In genomic region chr10:127797339-127797738, GRCh38 we compare ENCODE assay signal across 13 cellular contexts.
DNase-seq lines count a peak whose midpoint lies in the region; ATAC-seq and TF ChIP-seq lines count a peak whose summit lies in the region.
"Had no signal": no experiment of that assay in that cellular context is flagged by ENCODE, and none has a peak within 500 bp of the region (broad histone marks: within the 10 kb centered on the region; RNA-seq: fewer than 3 reads in every experiment).

No MANE protein-coding gene starts in this region.

- peak overlapping the region; percentile 78 for H2AK9ac ChIP-seq in IMR-90 (replicated peaks; ENCODE audit: low read depth, low read length, poor library complexity)

- H2BK120ac ChIP-seq in IMR-90 (ENCODE audit: low read depth, low read length) = no peak overlapping the region
- H2BK120ac ChIP-seq in trophoblast cell (ENCODE audit: insufficient read depth, low read length, poor library complexity) = no peak overlapping the region

- ATAC-seq in IMR-90 (ENCODE audit: low read depth) = no peak
- ATAC-seq in HG02981 (IDR thresholded peaks at IDR 0.05; ENCODE audit: unreplicated experiment) = no peak
- no peak for ATAC-seq in PC-3
- ATAC-seq: activated CD4-positive, alpha-beta T cell treated with anti-CD3 and anti-CD28 coated beads for 36 hours had no signal

- H4K8ac ChIP-seq in IMR-90 (ENCODE audit: low read depth in 2 of 2, low read length in 2 of 2) (no peak overlapping the region), trophoblast cell (ENCODE audit: low read depth, low read length) (no peak overlapping the region)

- H3K36me3 ChIP-seq in IMR-90 (ENCODE audit: control insufficient read depth, insufficient read depth, low read length) = no peaks in the 10 kb centered on the region
- no peaks in the 10 kb centered on the region for H3K36me3 ChIP-seq in trophoblast cell (ENCODE audit: control insufficient read depth in 1 of 2, insufficient read depth in 2 of 2, low read length in 2 of 2)
- H3K36me3 ChIP-seq in PC-3 (ENCODE audit: low read depth, low read length) = no peaks in the 10 kb centered on the region
- H3K36me3 ChIP-seq in testis (ENCODE audit: low read depth, missing control alignments) = no peaks in the 10 kb centered on the region

- no peaks in the 10 kb centered on the region for H3K9me2 ChIP-seq in PC-3 (replicated peaks; ENCODE audit: low read length)

- H3K23ac ChIP-seq in IMR-90 (ENCODE audit: low read depth, low read length) = no peak overlapping the region
- no peak overlapping the region for H3K23ac ChIP-seq in trophoblast cell (ENCODE audit: low read length)

- H2AK5ac ChIP-seq in IMR-90 (ENCODE audit: low read depth, low read length) (no peak overlapping the region), trophoblast cell (ENCODE audit: low read length) (no peak overlapping the region)

- H4K91ac ChIP-seq in IMR-90 (ENCODE audit: insufficient read depth, low read depth, low read length) = no peak overlapping the region
- no peak overlapping the region for H4K91ac ChIP-seq in trophoblast cell (ENCODE audit: low read depth, low read length)

- H3K27ac ChIP-seq in IMR-90 (ENCODE audit: insufficient read depth, low read length) = no peak overlapping the region
- H3K27ac ChIP-seq in trophoblast cell (ENCODE audit: low read depth, low read length) = no peak overlapping the region
- H3K27ac ChIP-seq in PC-3 (ENCODE audit: low read length) = no peak overlapping the region
- no peak overlapping the region for H3K27ac ChIP-seq in testis

- no peaks in the 10 kb centered on the region for H3F3A ChIP-seq in PC-3 (ENCODE audit: low read length, unreplicated experiment)

- dilution Hi-C loops in IMR-90 (cut with HindIII; ENCODE audit: low sequenced_read_pairs, unreplicated experiment) = no loop called here

- intact Hi-C loops in IMR-90 (cut with micrococcal nuclease) = no loop called here
- intact Hi-C loops in PC-3 (cut with micrococcal nuclease) = no loop called here
- intact Hi-C loops in testis (cut with DNase I; ENCODE audit: low total_unique reads) = no loop called here

- peak; percentile 12 for DNase-seq in EL
- peak; percentile 20 for DNase-seq in IMR-90
- DNase-seq in germinal center (ENCODE audit: low spot score) = peak; percentile 9
- DNase-seq in trophoblast cell = no peak
- DNase-seq in PC-3 = no peak
- DNase-seq in testis = no peak
- no peak for DNase-seq in AG08396 (ENCODE audit: low spot score)
- DNase-seq: activated CD4-positive, alpha-beta T cell treated with anti-CD3 and anti-CD28 coated beads for 36 hours; activated gamma-delta T cell treated with Interleukin-2 at 50 U/mL for 16 hours; cerebellar nuclear complex; H7; KBM-7 had no signal

- H2AFZ ChIP-seq in IMR-90 (replicated peaks; ENCODE audit: low read length, poor library complexity) (peak overlapping the region; percentile 72), trophoblast cell (ENCODE audit: insufficient read depth, low read length, poor library complexity) (no peak overlapping the region), PC-3 (ENCODE audit: low read length) (no peak overlapping the region)

- H2BK12ac ChIP-seq in trophoblast cell (ENCODE audit: low read length) = no peak overlapping the region

- H4K20me1 ChIP-seq in IMR-90 (ENCODE audit: insufficient read depth, low read length) (no peaks in the 10 kb centered on the region), PC-3 (ENCODE audit: low read length) (no peaks in the 10 kb centered on the region)

- H3K4me1 ChIP-seq in IMR-90 (ENCODE audit: control insufficient read depth, insufficient read depth, low read length) = no peaks in the 10 kb centered on the region
- no peaks in the 10 kb centered on the region for H3K4me1 ChIP-seq in trophoblast cell (ENCODE audit: control insufficient read depth in 1 of 2, insufficient read depth in 2 of 2, low read length in 2 of 2)
- H3K4me1 ChIP-seq in PC-3 (ENCODE audit: insufficient read depth, low read length) = no peaks in the 10 kb centered on the region
- no peaks in the 10 kb centered on the region for H3K4me1 ChIP-seq in testis

- TF ChIP-seq RAD21 in IMR-90 (IDR thresholded peaks at IDR 0.05; ENCODE audit: low read length) = no peak

- H4K12ac ChIP-seq in trophoblast cell (ENCODE audit: low read depth, low read length) = no peak overlapping the region

- H3K27me3 ChIP-seq in IMR-90 (ENCODE audit: control insufficient read depth, insufficient read depth, low read length) (no peaks in the 10 kb centered on the region), trophoblast cell (ENCODE audit: insufficient read depth, low read length) (no peaks in the 10 kb centered on the region), PC-3 (ENCODE audit: low read length) (no peaks in the 10 kb centered on the region), testis (no peaks in the 10 kb centered on the region)

- H3K9ac ChIP-seq in IMR-90 (ENCODE audit: low read depth, low read length) (no peak overlapping the region), trophoblast cell (ENCODE audit: low read length) (no peak overlapping the region), PC-3 (ENCODE audit: low read length) (no peak overlapping the region)

- H3K9me1 ChIP-seq in IMR-90 (ENCODE audit: insufficient read depth, low read length) = no peaks in the 10 kb centered on the region

- no peak overlapping the region for H3K4me2 ChIP-seq in IMR-90 (ENCODE audit: low read depth, low read length)
- H3K4me2 ChIP-seq in trophoblast cell (ENCODE audit: low read length) = no peak overlapping the region
- no peak overlapping the region for H3K4me2 ChIP-seq in PC-3 (ENCODE audit: low read length)

- in situ Hi-C loops in IMR-90 (cut with MboI; ENCODE audit: low sequenced_read_pairs) = no loop called here

- H3K79me1 ChIP-seq in IMR-90 (ENCODE audit: low read depth in 1 of 2, low read length in 2 of 2) (no peaks in the 10 kb centered on the region), trophoblast cell (ENCODE audit: low read length) (no peaks in the 10 kb centered on the region)

- H3K18ac ChIP-seq in IMR-90 (ENCODE audit: low read depth, low read length) = no peak overlapping the region
- no peak overlapping the region for H3K18ac ChIP-seq in trophoblast cell (ENCODE audit: low read length)

- H3K79me2 ChIP-seq in trophoblast cell (ENCODE audit: control insufficient read depth, insufficient read depth, low read length, poor library complexity) = no peaks in the 10 kb centered on the region
- H3K79me2 ChIP-seq in PC-3 (ENCODE audit: low read length) = no peaks in the 10 kb centered on the region

- H3K9me3 ChIP-seq in IMR-90 (ENCODE audit: control insufficient read depth, insufficient read depth, low read length) = peaks cover 13% of the 10 kb centered on the region
- H3K9me3 ChIP-seq in trophoblast cell (ENCODE audit: insufficient read depth, low read depth, low read length) = peaks cover 8% of the 10 kb centered on the region
- no peaks in the 10 kb centered on the region for H3K9me3 ChIP-seq in PC-3 (ENCODE audit: low read length)
- H3K9me3 ChIP-seq in testis = no peaks in the 10 kb centered on the region

- no peak overlapping the region for H3K4me3 ChIP-seq in IMR-90 (ENCODE audit: insufficient read depth, low read depth, low read length)
- peak overlapping the region; percentile 26 for H3K4me3 ChIP-seq in trophoblast cell (ENCODE audit: low read depth, low read length)
- H3K4me3 ChIP-seq in PC-3 (ENCODE audit: low read length) = no peak overlapping the region
- H3K4me3 ChIP-seq in testis = no peak overlapping the region

- H3K14ac ChIP-seq in IMR-90 (replicated peaks; ENCODE audit: low read depth, low read length) = no peak overlapping the region
- H3K14ac ChIP-seq in trophoblast cell (ENCODE audit: low read length) = no peak overlapping the region

- no peak overlapping the region for H3K56ac ChIP-seq in IMR-90 (ENCODE audit: extremely low read depth, insufficient read depth, low read length)

- CTCF ChIA-PET in IMR-90 (lab: Yijun Ruan, JAX) (no interaction called here), PC-3 (lab: Charles Lee) (no interaction called here)

- no peak overlapping the region for H3K4ac ChIP-seq in IMR-90 (ENCODE audit: low read depth, low read length)
- no peak overlapping the region for H3K4ac ChIP-seq in trophoblast cell (ENCODE audit: low read depth, low read length)

- TF ChIP-seq CTCF in IMR-90 (conservative IDR thresholded peaks at IDR 0.05; ENCODE audit: low read depth, low read length) (no peak), PC-3 (conservative IDR thresholded peaks at IDR 0.05; ENCODE audit: low read depth, low read length) (no peak), testis (IDR thresholded peaks at IDR 0.05) (no peak)

- no peak for TF ChIP-seq POLR2A in IMR-90 (IDR thresholded peaks at IDR 0.05; ENCODE audit: low read depth, low read length)
- no peak for TF ChIP-seq POLR2A in testis (IDR thresholded peaks at IDR 0.05)

- no peak overlapping the region for H2BK20ac ChIP-seq in IMR-90 (ENCODE audit: low read depth, low read length)

- no peak overlapping the region for H2BK15ac ChIP-seq in IMR-90 (ENCODE audit: low read depth, low read length)

- no TSS peak for BruUV-seq in IMR-90 (replicated peaks; lab: Mats Ljungman, UMichigan)
- no TSS peak for BruUV-seq in PC-3 (replicated peaks; lab: Mats Ljungman, UMichigan)

- H4K5ac ChIP-seq in IMR-90 (ENCODE audit: low read depth, low read length) = no peak overlapping the region

- H2BK5ac ChIP-seq in IMR-90 (ENCODE audit: low read depth, low read length, poor library complexity, severe bottlenecking) = peak overlapping the region; percentile 87
- no peak overlapping the region for H2BK5ac ChIP-seq in trophoblast cell (ENCODE audit: low read depth, low read length, poor library complexity)

- 100% methylated on average over 1 of the region's 1 CpG; no CpG with 5 or more reads in 1 of the 2 experiments for WGBS in IMR-90 (ENCODE audit: extremely low coverage in 2 of 2, insufficient read length in 1 of 2), 2 experiments
- WGBS in trophoblast cell (ENCODE audit: extremely low coverage, insufficient coverage, insufficient read length) = 100% methylated on average over 1 of the region's 1 CpG
- 87 to 89% methylated on average over 1 of the region's 1 CpG for WGBS in testis, 2 donors

- POLR2A ChIA-PET in IMR-90 (lab: Charles Lee; ENCODE audit: unreplicated experiment) (no interaction called here), PC-3 (lab: Charles Lee; ENCODE audit: unreplicated experiment) (no interaction called here)

TF ChIP-seq in IMR-90, 13 proteins besides CTCF, POLR2A, EP300 and RAD21 (continues in another document):
- TF ChIP-seq CHD1 (IDR thresholded peaks at IDR 0.05; ENCODE audit: low read depth, low read length) = no peak
- no peak for TF ChIP-seq RFX5 (IDR thresholded peaks at IDR 0.05; ENCODE audit: low read depth, low read length)
- TF ChIP-seq SMC3 (IDR thresholded peaks at IDR 0.05; ENCODE audit: low read depth, low read length) = no peak
- TF ChIP-seq CEBPB (IDR thresholded peaks at IDR 0.05; ENCODE audit: low read depth, low read length) = no peak
- TF ChIP-seq NFE2L2 (IDR thresholded peaks at IDR 0.05; ENCODE audit: low read depth, low read length) = no peak
- no peak for TF ChIP-seq BHLHE40 (IDR thresholded peaks at IDR 0.05; ENCODE audit: low read depth, low read length)
- no peak for TF ChIP-seq MAZ (IDR thresholded peaks at IDR 0.05; ENCODE audit: borderline replicate concordance, low read depth, low read length)

Comparison
In these comparisons a context has a peak if more than half of its experiments do, and no peak if none do; other contexts are left out.
1. DNase-seq: peak in EL (single experiment), IMR-90 (single experiment) and germinal center (single experiment); none in trophoblast cell (0 of 2), PC-3 (single experiment), testis (single experiment) and AG08396 (single experiment).